In the genomic region with DNA sequence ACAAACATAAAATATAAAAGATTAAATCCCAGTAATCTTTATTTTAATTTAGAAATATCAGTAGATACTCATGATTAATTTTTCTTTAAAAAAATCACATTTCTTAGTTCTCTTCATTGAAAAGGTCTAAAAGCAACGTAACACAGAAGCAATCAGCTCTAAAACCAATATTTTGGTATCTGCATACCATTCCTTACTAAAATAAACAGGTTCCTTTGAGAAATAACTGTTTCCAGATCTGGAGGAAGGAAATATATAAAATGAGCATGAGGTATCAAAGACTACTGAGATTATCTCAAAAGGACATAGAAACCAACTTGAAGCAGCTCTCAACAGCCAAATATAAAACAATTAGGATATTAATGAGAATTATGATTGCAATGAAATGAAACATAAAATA, we compare ENCODE assay signal across 25 cellular contexts.
"Had no signal": no experiment of that assay in that cellular context is flagged by ENCODE, and none has a peak within 500 bp of the region (broad histone marks: within the 10 kb centered on the region; RNA-seq: fewer than 3 reads in every experiment).

No MANE protein-coding gene starts in this region.

- H3K4me3 ChIP-seq: stomach, suprapubic skin, testis, thoracic aorta, thyroid gland, tibial artery, tibial nerve, transverse colon, upper lobe of left lung, upper lobe of right lung, uterus, vagina had no signal

- DNase-seq: stimulated activated CD4-positive, alpha-beta T cell treated with anti-CD3 and anti-CD28 coated beads, Interleukin-2, amount 100 ng/mL, for 48 hours; stimulated activated CD4-positive, alpha-beta T cell treated with anti-CD3 and anti-CD28 coated beads, Interleukin-4, amount 100 ng/mL, for 1 hour; stimulated activated CD4-positive, alpha-beta T cell treated with anti-CD3 and anti-CD28 coated beads, Interleukin-4, amount 100 ng/mL, for 24 hours; stimulated activated CD8-positive, alpha-beta memory T cell treated with anti-CD3 and anti-CD28 coated beads, Interleukin-4, amount 100 ng/mL, for 48 hours; stimulated activated naive B cell treated with anti-CD40 and anti-IgM and Interleukin-4, amounts not matched to agents 10 μg/mL and 1 μg/mL and 100 μg/mL, for 72 hours; stimulated activated naive CD4-positive, alpha-beta T cell; stimulated activated naive CD4-positive, alpha-beta T cell treated with Interleukin-2 at 50 U/mL for 16 hours; stimulated activated naive CD8-positive, alpha-beta T cell treated with anti-CD3 and anti-CD28 coated beads, Interleukin-15, amount 100 ng/mL, for 72 hours; stimulated activated naive CD8-positive, alpha-beta T cell treated with anti-CD3 and anti-CD28 coated beads, Interleukin-15, Interleukin-2, amounts not matched to agents 100 U/mL and 50 U/mL, for 24 hours; stomach; substantia nigra; testis; thyroid gland; tibial artery; transverse colon; trophoblast cell; upper lobe of left lung; upper lobe of right lung; uterus had no signal

- H3K27ac ChIP-seq: stomach, suprapubic skin, testis, thoracic aorta, thyroid gland, tibial artery, tibial nerve, transverse colon, upper lobe of left lung, upper lobe of right lung, uterus, vagina had no signal

- ATAC-seq: stimulated activated effector memory CD8-positive, alpha-beta T cell treated with anti-CD3 and anti-CD28 coated beads, Interleukin-12 subunit alpha, Interleukin-12 subunit beta, amount 100 ng/mL, for 72 hours; stimulated activated memory B cell treated with anti-CD40 and anti-IgM and Interleukin-4, amounts not matched to agents 10 μg/mL and 1 μg/mL and 100 μg/mL, for 72 hours; stimulated activated naive B cell treated with anti-CD40 and anti-IgM and Interleukin-4, amounts not matched to agents 10 μg/mL and 1 μg/mL and 100 μg/mL, for 72 hours; stimulated activated naive CD8-positive, alpha-beta T cell treated with anti-CD3 and anti-CD28 coated beads, Interleukin-15, amount 100 ng/mL, for 72 hours; stimulated activated naive CD8-positive, alpha-beta T cell treated with anti-CD3 and anti-CD28 coated beads, Interleukin-15, Interleukin-2, amounts not matched to agents 100 U/mL and 50 U/mL, for 24 hours; upper lobe of right lung had no signal

- H3K36me3 ChIP-seq: stomach, suprapubic skin, thoracic aorta, thyroid gland, tibial artery, tibial nerve, transverse colon, upper lobe of left lung, upper lobe of right lung, uterus, vagina had no signal

- H3K27me3 ChIP-seq: stomach, suprapubic skin, testis, thyroid gland, tibial artery, tibial nerve, transverse colon, upper lobe of left lung, upper lobe of right lung, uterus, vagina had no signal

- H3K9me3 ChIP-seq: stomach, suprapubic skin, testis, thoracic aorta, thyroid gland, tibial artery, tibial nerve, transverse colon, upper lobe of left lung, upper lobe of right lung, uterus, vagina had no signal

- H3K4me1 ChIP-seq: stomach, suprapubic skin, testis, thyroid gland, tibial artery, tibial nerve, transverse colon, upper lobe of left lung, upper lobe of right lung, uterus, vagina had no signal
